8 cellular contexts compared by ENCODE assay signal in genomic region chr19:54189668-54190502, GRCh38.
DNase-seq lines count a peak whose midpoint lies in the region; ATAC-seq and TF ChIP-seq lines count a peak whose summit lies in the region.

No MANE protein-coding gene starts in this region.

- peak; percentile 57 for ATAC-seq in GM19395 (IDR thresholded peaks at IDR 0.05; ENCODE audit: unreplicated experiment)
- peak; percentile 23 for ATAC-seq in HG03558 (IDR thresholded peaks at IDR 0.05; ENCODE audit: extremely low read depth, unreplicated experiment)

- H3K27ac ChIP-seq in C4-2B, result peak overlapping the region; percentile 86

- peak; percentile 100 for DNase-seq in NCI-H748 (lab: John Stamatoyannopoulos, UW; ENCODE audit: unreplicated experiment)
- DNase-seq in activated CD4-positive, alpha-beta T cell treated with anti-CD3 and anti-CD28 coated beads, Interleukin-2, amount 50 U/mL, for 24 hours (ENCODE audit: low read depth in 1 of 2, low spot score in 1 of 2), result peak; percentile 100
- DNase-seq in dedifferentiated amniotic fluid mesenchymal stem cell (ENCODE audit: extremely low spot score), result peak; percentile 100
- DNase-seq in left kidney (ENCODE audit: low read depth, low spot score), result peak; percentile 100
- peak; percentile 100 for DNase-seq in stimulated activated CD4-positive, alpha-beta T cell treated with anti-CD3 and anti-CD28 coated beads, Interleukin-1b, Interleukin-23, amount 100 ng/mL, for 48 hours

- TF ChIP-seq CTCF in C4-2B (conservative IDR thresholded peaks at IDR 0.05), result no peak

Comparison
In these comparisons a context has a peak if more than half of its experiments do, and no peak if none do; other contexts are left out.
1. Peak in every context shown above with its lines: DNase-seq, ATAC-seq and H3K27ac ChIP-seq.